19 cellular contexts compared by ENCODE assay signal in the genomic region with DNA sequence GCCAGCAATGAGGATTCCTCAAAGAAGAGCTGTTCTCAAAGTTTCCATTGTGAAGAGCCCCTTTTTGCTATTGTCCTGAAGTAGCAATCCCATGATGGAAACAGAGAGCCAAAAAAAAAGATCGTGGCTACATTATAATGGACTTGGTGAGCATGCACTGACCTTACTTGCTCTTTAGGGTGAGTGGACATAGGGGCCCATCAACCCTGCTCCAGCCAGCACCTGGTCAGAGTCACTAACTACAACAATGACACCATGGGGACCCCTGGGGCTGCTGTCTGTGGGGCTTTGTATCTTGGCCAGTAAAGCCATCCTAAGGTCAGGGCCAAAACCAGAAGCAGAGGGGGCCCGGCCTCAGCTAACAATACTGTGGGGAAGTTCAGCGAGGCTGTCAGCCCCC.
"Had no signal": no experiment of that assay in that cellular context is flagged by ENCODE, and none has a peak within 500 bp of the region (broad histone marks: within the 10 kb centered on the region; RNA-seq: fewer than 3 reads in every experiment).

No MANE protein-coding gene starts in this region.

- H3K27ac ChIP-seq: parathyroid adenoma, transverse colon, vagina had no signal

- H3K36me3 ChIP-seq: transverse colon, vagina had no signal

- H3K27me3 ChIP-seq: transverse colon, vagina had no signal

- ATAC-seq: left lobe of liver; natural killer cell; sciatic nerve; stimulated activated memory B cell treated with anti-CD40 and anti-IgM and Interleukin-4, amounts not matched to agents 10 μg/mL and 1 μg/mL and 100 μg/mL, for 72 hours; stimulated activated naive CD8-positive, alpha-beta T cell treated with anti-CD3 and anti-CD28 coated beads, Interleukin-15, Interleukin-2, amounts not matched to agents 100 U/mL and 50 U/mL, for 24 hours had no signal

- H3K4me1 ChIP-seq: parathyroid adenoma, transverse colon had no signal

- H3K27me3 Mint-ChIP-seq: progenitor cell of endocrine pancreas had no signal

- H3K4me3 Mint-ChIP-seq: memory B cell; natural killer cell; stimulated activated memory B cell treated with anti-CD40 and anti-IgM and Interleukin-4, amounts not matched to agents 10 μg/mL and 1 μg/mL and 100 μg/mL, for 72 hours had no signal

- H3K4me2 ChIP-seq: smooth muscle cell had no signal

- H3K27ac Mint-ChIP-seq: memory B cell; natural killer cell; progenitor cell of endocrine pancreas; stimulated activated memory B cell treated with anti-CD40 and anti-IgM and Interleukin-4, amounts not matched to agents 10 μg/mL and 1 μg/mL and 100 μg/mL, for 72 hours had no signal

- H3K9ac ChIP-seq: parathyroid adenoma had no signal

- H3K4me1 Mint-ChIP-seq: memory B cell; natural killer cell; stimulated activated memory B cell treated with anti-CD40 and anti-IgM and Interleukin-4, amounts not matched to agents 10 μg/mL and 1 μg/mL and 100 μg/mL, for 72 hours had no signal

- DNase-seq: cortex of kidney; effector CD4-positive, alpha-beta T cell; natural killer cell; stimulated activated CD4-positive, alpha-beta T cell treated with anti-CD3 and anti-CD28 coated beads, Interleukin-2, amount 100 ng/mL, for 24 hours; stimulated activated CD4-positive, alpha-beta T cell treated with anti-CD3 and anti-CD28 coated beads, Interleukin-4, amount 100 ng/mL, for 24 hours; stimulated activated naive CD8-positive, alpha-beta T cell treated with anti-CD3 and anti-CD28 coated beads, Interleukin-15, Interleukin-2, amounts not matched to agents 100 U/mL and 50 U/mL, for 24 hours; transverse colon had no signal

- H2AFZ ChIP-seq: parathyroid adenoma had no signal

- FAIRE-seq: endothelial cell of umbilical vein, frontal cortex, keratinocyte had no signal

- H3K79me2 ChIP-seq: parathyroid adenoma had no signal

- H3K9me3 ChIP-seq: vagina had no signal

- H3K4me3 ChIP-seq: lung, smooth muscle cell, transverse colon, vagina had no signal
